2 cellular contexts compared by ENCODE assay signal in the genomic region with DNA sequence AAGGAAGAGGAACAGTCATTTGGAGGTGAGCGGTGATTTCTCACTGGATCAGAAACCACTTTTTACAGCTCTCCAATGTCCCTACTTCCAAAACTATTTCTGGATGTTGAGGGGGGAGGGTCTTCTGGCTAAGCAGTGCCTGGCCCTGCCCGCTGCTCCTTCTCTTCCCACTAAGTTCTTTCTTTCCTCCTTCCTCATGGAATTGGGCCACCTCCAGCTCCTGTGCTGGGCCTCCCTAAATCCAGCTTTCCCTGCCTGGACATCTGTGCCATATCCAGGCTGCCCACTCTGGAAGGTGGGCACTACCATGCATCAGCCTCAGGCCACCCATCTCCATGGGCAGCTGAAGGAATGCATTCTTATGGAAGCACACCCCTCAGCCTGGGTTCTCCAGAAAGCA.
TF ChIP-seq lines count a peak whose summit lies in the region.

No MANE protein-coding gene starts in this region.

TF ChIP-seq in A549, 52 proteins besides CTCF, POLR2A, EP300 and RAD21:
- no peak for TF ChIP-seq HDAC2 (IDR thresholded peaks at IDR 0.05)
- TF ChIP-seq, protein P1, sequence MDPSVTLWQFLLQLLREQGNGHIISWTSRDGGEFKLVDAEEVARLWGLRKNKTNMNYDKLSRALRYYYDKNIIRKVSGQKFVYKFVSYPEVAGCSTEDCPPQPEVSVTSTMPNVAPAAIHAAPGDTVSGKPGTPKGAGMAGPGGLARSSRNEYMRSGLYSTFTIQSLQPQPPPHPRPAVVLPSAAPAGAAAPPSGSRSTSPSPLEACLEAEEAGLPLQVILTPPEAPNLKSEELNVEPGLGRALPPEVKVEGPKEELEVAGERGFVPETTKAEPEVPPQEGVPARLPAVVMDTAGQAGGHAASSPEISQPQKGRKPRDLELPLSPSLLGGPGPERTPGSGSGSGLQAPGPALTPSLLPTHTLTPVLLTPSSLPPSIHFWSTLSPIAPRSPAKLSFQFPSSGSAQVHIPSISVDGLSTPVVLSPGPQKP (IDR thresholded peaks at IDR 0.05; ENCODE audit: low read depth, low read length) = no peak
TF ChIP-seq in A549: peak in this region for 0.

TF ChIP-seq in HCT116, 20 proteins besides CTCF, POLR2A, EP300 and RAD21:
- no peak for TF ChIP-seq ZFX (IDR thresholded peaks at IDR 0.05)
- TF ChIP-seq EGR1 (IDR thresholded peaks at IDR 0.05; ENCODE audit: low read depth) = no peak
- TF ChIP-seq, protein P2, sequence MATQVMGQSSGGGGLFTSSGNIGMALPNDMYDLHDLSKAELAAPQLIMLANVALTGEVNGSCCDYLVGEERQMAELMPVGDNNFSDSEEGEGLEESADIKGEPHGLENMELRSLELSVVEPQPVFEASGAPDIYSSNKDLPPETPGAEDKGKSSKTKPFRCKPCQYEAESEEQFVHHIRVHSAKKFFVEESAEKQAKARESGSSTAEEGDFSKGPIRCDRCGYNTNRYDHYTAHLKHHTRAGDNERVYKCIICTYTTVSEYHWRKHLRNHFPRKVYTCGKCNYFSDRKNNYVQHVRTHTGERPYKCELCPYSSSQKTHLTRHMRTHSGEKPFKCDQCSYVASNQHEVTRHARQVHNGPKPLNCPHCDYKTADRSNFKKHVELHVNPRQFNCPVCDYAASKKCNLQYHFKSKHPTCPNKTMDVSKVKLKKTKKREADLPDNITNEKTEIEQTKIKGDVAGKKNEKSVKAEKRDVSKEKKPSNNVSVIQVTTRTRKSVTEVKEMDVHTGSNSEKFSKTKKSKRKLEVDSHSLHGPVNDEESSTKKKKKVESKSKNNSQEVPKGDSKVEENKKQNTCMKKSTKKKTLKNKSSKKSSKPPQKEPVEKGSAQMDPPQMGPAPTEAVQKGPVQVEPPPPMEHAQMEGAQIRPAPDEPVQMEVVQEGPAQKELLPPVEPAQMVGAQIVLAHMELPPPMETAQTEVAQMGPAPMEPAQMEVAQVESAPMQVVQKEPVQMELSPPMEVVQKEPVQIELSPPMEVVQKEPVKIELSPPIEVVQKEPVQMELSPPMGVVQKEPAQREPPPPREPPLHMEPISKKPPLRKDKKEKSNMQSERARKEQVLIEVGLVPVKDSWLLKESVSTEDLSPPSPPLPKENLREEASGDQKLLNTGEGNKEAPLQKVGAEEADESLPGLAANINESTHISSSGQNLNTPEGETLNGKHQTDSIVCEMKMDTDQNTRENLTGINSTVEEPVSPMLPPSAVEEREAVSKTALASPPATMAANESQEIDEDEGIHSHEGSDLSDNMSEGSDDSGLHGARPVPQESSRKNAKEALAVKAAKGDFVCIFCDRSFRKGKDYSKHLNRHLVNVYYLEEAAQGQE (IDR thresholded peaks at IDR 0.05; ENCODE audit: low read depth) = no peak
- no peak for TF ChIP-seq JUND (IDR thresholded peaks at IDR 0.05)
- TF ChIP-seq ELF1 (IDR thresholded peaks at IDR 0.05; ENCODE audit: borderline replicate concordance, low read depth) = no peak
- TF ChIP-seq ZNF274 (IDR thresholded peaks at IDR 0.05; ENCODE audit: low read depth, low read length) = no peak
- no peak for TF ChIP-seq SIN3A (IDR thresholded peaks at IDR 0.05; ENCODE audit: low read depth)
- TF ChIP-seq, protein P3, sequence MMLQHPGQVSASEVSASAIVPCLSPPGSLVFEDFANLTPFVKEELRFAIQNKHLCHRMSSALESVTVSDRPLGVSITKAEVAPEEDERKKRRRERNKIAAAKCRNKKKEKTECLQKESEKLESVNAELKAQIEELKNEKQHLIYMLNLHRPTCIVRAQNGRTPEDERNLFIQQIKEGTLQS (IDR thresholded peaks at IDR 0.05) = no peak
- no peak for TF ChIP-seq EZH2phosphoT487 (IDR thresholded peaks at IDR 0.05; ENCODE audit: borderline replicate concordance)
- TF ChIP-seq EZH2 (IDR thresholded peaks at IDR 0.05) = no peak
- TF ChIP-seq, protein P4, sequence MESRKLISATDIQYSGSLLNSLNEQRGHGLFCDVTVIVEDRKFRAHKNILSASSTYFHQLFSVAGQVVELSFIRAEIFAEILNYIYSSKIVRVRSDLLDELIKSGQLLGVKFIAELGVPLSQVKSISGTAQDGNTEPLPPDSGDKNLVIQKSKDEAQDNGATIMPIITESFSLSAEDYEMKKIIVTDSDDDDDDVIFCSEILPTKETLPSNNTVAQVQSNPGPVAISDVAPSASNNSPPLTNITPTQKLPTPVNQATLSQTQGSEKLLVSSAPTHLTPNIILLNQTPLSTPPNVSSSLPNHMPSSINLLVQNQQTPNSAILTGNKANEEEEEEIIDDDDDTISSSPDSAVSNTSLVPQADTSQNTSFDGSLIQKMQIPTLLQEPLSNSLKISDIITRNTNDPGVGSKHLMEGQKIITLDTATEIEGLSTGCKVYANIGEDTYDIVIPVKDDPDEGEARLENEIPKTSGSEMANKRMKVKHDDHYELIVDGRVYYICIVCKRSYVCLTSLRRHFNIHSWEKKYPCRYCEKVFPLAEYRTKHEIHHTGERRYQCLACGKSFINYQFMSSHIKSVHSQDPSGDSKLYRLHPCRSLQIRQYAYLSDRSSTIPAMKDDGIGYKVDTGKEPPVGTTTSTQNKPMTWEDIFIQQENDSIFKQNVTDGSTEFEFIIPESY (IDR thresholded peaks at IDR 0.05; ENCODE audit: extremely low read depth, insufficient replicate concordance, low read length) = no peak
- TF ChIP-seq POLR2AphosphoS5 (IDR thresholded peaks at IDR 0.05; ENCODE audit: low read depth, low read length) = no peak
- no peak for TF ChIP-seq SRF (IDR thresholded peaks at IDR 0.05; ENCODE audit: low read depth)
- TF ChIP-seq FOSL1 (IDR thresholded peaks at IDR 0.05; ENCODE audit: low read depth) = no peak
- TF ChIP-seq SP1 (IDR thresholded peaks at IDR 0.05; ENCODE audit: low read depth) = no peak
- TF ChIP-seq YY1 (IDR thresholded peaks at IDR 0.05; ENCODE audit: extremely low read depth, insufficient replicate concordance, low read depth, low read length) = no peak
- TF ChIP-seq, protein P5, sequence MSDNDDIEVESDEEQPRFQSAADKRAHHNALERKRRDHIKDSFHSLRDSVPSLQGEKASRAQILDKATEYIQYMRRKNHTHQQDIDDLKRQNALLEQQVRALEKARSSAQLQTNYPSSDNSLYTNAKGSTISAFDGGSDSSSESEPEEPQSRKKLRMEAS (IDR thresholded peaks at IDR 0.05) = no peak
- TF ChIP-seq CBX3 (IDR thresholded peaks at IDR 0.05; ENCODE audit: low read depth) = no peak
- TF ChIP-seq CEBPB (IDR thresholded peaks at IDR 0.05; ENCODE audit: low read depth) = no peak
- no peak for TF ChIP-seq TCF7L2 (IDR thresholded peaks at IDR 0.05; ENCODE audit: borderline replicate concordance, extremely low read depth, insufficient read depth, insufficient read length)
